ENCODE assay signal across 14 cellular contexts in the genomic region with DNA sequence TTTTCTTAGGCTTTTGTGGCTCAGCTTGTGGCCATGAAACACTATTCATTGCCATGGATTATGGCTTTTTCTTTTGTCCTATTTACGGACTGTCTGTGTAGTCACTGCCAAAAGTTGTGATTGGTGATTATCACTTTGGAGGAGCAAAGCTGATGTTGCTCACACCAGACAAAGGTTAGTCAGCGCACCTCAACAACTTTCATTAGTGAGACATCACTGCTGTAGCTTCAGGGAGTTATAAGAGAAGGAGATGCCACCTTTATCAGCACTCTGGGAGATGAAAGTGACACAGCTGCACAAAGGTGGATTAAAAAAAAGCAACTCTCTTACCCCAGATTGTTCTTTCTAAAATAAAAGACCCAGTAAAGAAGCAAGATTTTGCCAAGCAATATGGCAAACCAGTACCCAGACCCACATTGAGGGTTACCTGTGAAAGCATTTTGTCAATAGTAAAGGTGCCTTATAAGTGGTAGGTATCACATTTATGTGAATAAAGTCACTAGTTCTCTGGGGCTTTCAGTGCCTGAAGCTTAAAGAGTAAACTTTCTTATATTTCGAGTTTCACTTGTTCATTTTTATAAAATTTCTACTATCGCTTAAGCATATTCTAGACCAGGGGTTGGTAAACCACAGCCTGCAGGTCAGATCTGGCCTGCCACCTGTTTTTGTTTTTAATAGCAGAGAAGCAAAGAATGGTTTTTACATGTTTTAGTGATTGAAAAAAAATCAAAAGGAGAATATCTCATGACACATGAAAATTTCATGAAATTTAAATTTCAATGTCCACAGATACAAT. TPM values are rescaled to one million over a fixed set of nuclear protein-coding genes. Genes with fewer than 3 reads are reported as not detected.
A peak's percentile ranks its signal among the peaks of the same experiment; 100 is the strongest.
DNase-seq lines count a peak whose midpoint lies in the region; ATAC-seq, FAIRE-seq and TF ChIP-seq lines count a peak whose summit lies in the region.
"Had no signal": no experiment of that assay in that cellular context is flagged by ENCODE, and none has a peak within 500 bp of the region (broad histone marks: within the 10 kb centered on the region; RNA-seq: fewer than 3 reads in every experiment).

No MANE protein-coding gene starts in this region.

- H3K4me3 Mint-ChIP-seq in osteocyte (ENCODE audit: unreplicated experiment) (no peak overlapping the region), nephron progenitor cell (no peak overlapping the region)
- H3K4me3 Mint-ChIP-seq: activated T-helper 1 cell treated with anti-CD3 and anti-CD28 coated beads, Interleukin-12 subunit alpha, Interleukin-12 subunit beta, Interleukin-2, Interleukin-4 antibody, amounts not matched to agents 30 ng/mL and 10 ng/mL and 1 ng/mL, durations not matched to agents 14 hours and 24 hours and 36 hours had no signal

- H4K20me1 ChIP-seq in MM.1S (ENCODE audit: insufficient read depth, low read length) = no peaks in the 10 kb centered on the region

- H3K27ac Mint-ChIP-seq in osteocyte (ENCODE audit: unreplicated experiment) (no peak overlapping the region), nephron progenitor cell (no peak overlapping the region)
- H3K27ac Mint-ChIP-seq: activated T-helper 1 cell treated with anti-CD3 and anti-CD28 coated beads, Interleukin-12 subunit alpha, Interleukin-12 subunit beta, Interleukin-2, Interleukin-4 antibody, amounts not matched to agents 30 ng/mL and 10 ng/mL and 1 ng/mL, durations not matched to agents 14 hours and 24 hours and 36 hours had no signal

- TF ChIP-seq POLR2A in GM12891 (IDR thresholded peaks at IDR 0.05; ENCODE audit: low read depth, low read length) = no peak

- H3K4me2 ChIP-seq in MM.1S (ENCODE audit: low read depth, low read length) = peak overlapping the region; percentile 33; the same call in 1 of the 2 replicates

- TF ChIP-seq CTCF in MM.1S (IDR thresholded peaks at IDR 0.05; ENCODE audit: low read length) (no peak), osteocyte (IDR thresholded peaks at IDR 0.05) (no peak), nephron progenitor cell (IDR thresholded peaks at IDR 0.05) (no peak)

- no peak overlapping the region for H3K4me3 ChIP-seq in MM.1S (ENCODE audit: low read length)
- H3K4me3 ChIP-seq: right lobe of liver had no signal

- FAIRE-seq in GM12891 (lab: Jason Lieb, UNC) = peak; percentile 51
- FAIRE-seq: HepG2, islet of Langerhans had no signal

- no peaks in the 10 kb centered on the region for H3K4me1 Mint-ChIP-seq in osteocyte (ENCODE audit: unreplicated experiment)
- H3K4me1 Mint-ChIP-seq in nephron progenitor cell = peaks cover 21% of the 10 kb centered on the region

- H3K36me3 Mint-ChIP-seq in osteocyte (ENCODE audit: unreplicated experiment) = no peaks in the 10 kb centered on the region
- H3K36me3 Mint-ChIP-seq in nephron progenitor cell (ENCODE audit: low read depth) = no peaks in the 10 kb centered on the region

- peaks cover 15% of the 10 kb centered on the region for H3F3A ChIP-seq in MM.1S (ENCODE audit: insufficient read depth, low read length)

- peaks cover 23% of the 10 kb centered on the region for H3K4me1 ChIP-seq in MM.1S (ENCODE audit: low read length)
- H3K4me1 ChIP-seq: right lobe of liver had no signal

- H3K9me2 ChIP-seq in MM.1S (replicated peaks; ENCODE audit: insufficient read depth, low read length) = no peaks in the 10 kb centered on the region

- H3K9ac ChIP-seq in MM.1S (ENCODE audit: low read length) = no peak overlapping the region

- no peak overlapping the region for H3K27ac ChIP-seq in MM.1S (ENCODE audit: low read length)
- H3K27ac ChIP-seq: right lobe of liver had no signal

- no peaks in the 10 kb centered on the region for H3K79me2 ChIP-seq in MM.1S (ENCODE audit: low read length)

- H3K27me3 Mint-ChIP-seq in osteocyte (ENCODE audit: unreplicated experiment) (peaks cover 36% of the 10 kb centered on the region), nephron progenitor cell (ENCODE audit: low read depth, poor library complexity) (no peaks in the 10 kb centered on the region)

- H3K9me3 Mint-ChIP-seq in osteocyte (ENCODE audit: unreplicated experiment) (no peaks in the 10 kb centered on the region), nephron progenitor cell (no peaks in the 10 kb centered on the region)
- H3K9me3 Mint-ChIP-seq: activated T-helper 1 cell treated with anti-CD3 and anti-CD28 coated beads, Interleukin-12 subunit alpha, Interleukin-12 subunit beta, Interleukin-2, Interleukin-4 antibody, amounts not matched to agents 30 ng/mL and 10 ng/mL and 1 ng/mL, durations not matched to agents 14 hours and 24 hours and 36 hours had no signal

- peaks cover 39% of the 10 kb centered on the region for H3K27me3 ChIP-seq in MM.1S (replicated peaks; ENCODE audit: insufficient read depth, low read length)
- H3K27me3 ChIP-seq: right lobe of liver had no signal

- DNase-seq in GM12891 (ENCODE audit: insufficient read length, low spot score) = no peak
- DNase-seq in MM.1S = peak; percentile 81
- no peak for DNase-seq in central memory CD4-positive, alpha-beta T cell
- no peak for DNase-seq in putamen (ENCODE audit: low spot score)
- no peak for DNase-seq in osteocyte (ENCODE audit: extremely low spot score, unreplicated experiment)
- DNase-seq in nephron progenitor cell = no peak
- DNase-seq: right lobe of liver had no signal

- ATAC-seq in GM19351 (IDR thresholded peaks at IDR 0.05; ENCODE audit: unreplicated experiment) = peak; percentile 81
- peak; percentile 73 for ATAC-seq in HG02852 (IDR thresholded peaks at IDR 0.05; ENCODE audit: unreplicated experiment)
- ATAC-seq: HepG2, right lobe of liver had no signal

- no peaks in the 10 kb centered on the region for H3K36me3 ChIP-seq in MM.1S (replicated peaks; ENCODE audit: insufficient read depth, low read length)
- H3K36me3 ChIP-seq: right lobe of liver had no signal

- no peak overlapping the region for H2AFZ ChIP-seq in MM.1S (ENCODE audit: low read length)

- no peaks in the 10 kb centered on the region for H3K9me3 ChIP-seq in MM.1S (replicated peaks; ENCODE audit: insufficient read depth, low read length)
- H3K9me3 ChIP-seq: right lobe of liver had no signal

TF ChIP-seq in GM12891, 5 proteins besides CTCF, POLR2A, EP300 and RAD21:
- TF ChIP-seq SPI1 (IDR thresholded peaks at IDR 0.05; ENCODE audit: low read depth, low read length) = no peak
- no peak for TF ChIP-seq PAX5 (IDR thresholded peaks at IDR 0.05; ENCODE audit: insufficient read depth, low read length, severe bottlenecking)
- TF ChIP-seq TAF1 (IDR thresholded peaks at IDR 0.05; ENCODE audit: low read depth, low read length) = no peak
- TF ChIP-seq POU2F2 (IDR thresholded peaks at IDR 0.05; ENCODE audit: low read depth, low read length) = no peak
- TF ChIP-seq POLR2AphosphoS5 (IDR thresholded peaks at IDR 0.05; ENCODE audit: low read depth, low read length) = no peak

RNA-seq across cellular contexts. Expression of gene CXCR4, which starts 10.5 kb away (rescaled TPM):
- polyA plus RNA-seq in GM12891 (2012; ENCODE audit: low read depth, missing spikeins) = 20.2 TPM
- not detected in 2 replicates for total RNA-seq in osteocyte
- total RNA-seq: fibroblast of villous mesenchyme, G401 had no signal
